In genomic region chr4:184536881-184537248, GRCh38 we compare ENCODE assay signal across 8 cellular contexts.
DNase-seq lines count a peak whose midpoint lies in the region; ATAC-seq lines count a peak whose summit lies in the region.

No MANE protein-coding gene starts in this region.

- peak overlapping the region; percentile 88 to 96 for H3K4me3 Mint-ChIP-seq in activated T-cell treated with anti-CD3 and anti-CD28 coated beads, Interleukin-2, amount 50 U/mL, for 72 hours
- H3K4me3 Mint-ChIP-seq in activated naive CD8-positive, alpha-beta T cell treated with anti-CD3 and anti-CD28 coated beads, Interleukin-2, amount 10 ng/mL, durations not matched to agents 7 days and 5 days: peak overlapping the region; percentile 90
- H3K4me3 Mint-ChIP-seq in stimulated activated naive CD8-positive, alpha-beta T cell treated with anti-CD3 and anti-CD28 coated beads, Interleukin-15, Interleukin-2, amounts not matched to agents 100 ng/mL and 50 ng/mL, for 24 hours: peak overlapping the region; percentile 93

- H3K36me3 Mint-ChIP-seq in activated T-cell treated with anti-CD3 and anti-CD28 coated beads, Interleukin-2, amount 50 U/mL, for 72 hours (ENCODE audit: insufficient read depth in 2 of 2): peaks cover 0 to 4% of the 10 kb centered on the region in 2 donors
- H3K36me3 Mint-ChIP-seq in activated naive CD8-positive, alpha-beta T cell treated with anti-CD3 and anti-CD28 coated beads, Interleukin-2, amount 10 ng/mL, durations not matched to agents 7 days and 5 days: peaks cover 3% of the 10 kb centered on the region
- H3K36me3 Mint-ChIP-seq in stimulated activated naive CD8-positive, alpha-beta T cell treated with anti-CD3 and anti-CD28 coated beads, Interleukin-15, Interleukin-2, amounts not matched to agents 100 ng/mL and 50 ng/mL, for 24 hours (ENCODE audit: low read depth): no peaks in the 10 kb centered on the region

- H3K27me3 Mint-ChIP-seq in activated T-cell treated with anti-CD3 and anti-CD28 coated beads, Interleukin-2, amount 50 U/mL, for 72 hours (ENCODE audit: low read depth): no peaks in the 10 kb centered on the region
- no peaks in the 10 kb centered on the region for H3K27me3 Mint-ChIP-seq in activated naive CD8-positive, alpha-beta T cell treated with anti-CD3 and anti-CD28 coated beads, Interleukin-2, amount 10 ng/mL, durations not matched to agents 7 days and 5 days
- no peaks in the 10 kb centered on the region for H3K27me3 Mint-ChIP-seq in stimulated activated naive CD8-positive, alpha-beta T cell treated with anti-CD3 and anti-CD28 coated beads, Interleukin-15, Interleukin-2, amounts not matched to agents 100 ng/mL and 50 ng/mL, for 24 hours

- H3K27ac Mint-ChIP-seq in activated T-cell treated with anti-CD3 and anti-CD28 coated beads, Interleukin-2, amount 50 U/mL, for 72 hours: peak overlapping the region; percentile 93
- H3K27ac Mint-ChIP-seq in activated naive CD8-positive, alpha-beta T cell treated with anti-CD3 and anti-CD28 coated beads, Interleukin-2, amount 10 ng/mL, durations not matched to agents 7 days and 5 days: peak overlapping the region; percentile 89
- H3K27ac Mint-ChIP-seq in stimulated activated naive CD8-positive, alpha-beta T cell treated with anti-CD3 and anti-CD28 coated beads, Interleukin-15, Interleukin-2, amounts not matched to agents 100 ng/mL and 50 ng/mL, for 24 hours: peak overlapping the region; percentile 93

- POLR2A ChIA-PET in activated naive CD8-positive, alpha-beta T cell treated with anti-CD3 and anti-CD28 coated beads, Interleukin-2, amount 10 ng/mL, durations not matched to agents 7 days and 5 days (lab: Charles Lee): interaction anchor here (0.7 to 4.5 kb wide), 15 partner anchors 30 to 273 kb away, joined by 3 to 142 read pairs (median 4); partner anchors contain the start of genes CASP3, CENPU, IRF2 and PRIMPOL

- peaks cover 69% of the 10 kb centered on the region for H3K4me1 Mint-ChIP-seq in activated T-cell treated with anti-CD3 and anti-CD28 coated beads, Interleukin-2, amount 50 U/mL, for 72 hours (ENCODE audit: low read depth)
- H3K4me1 Mint-ChIP-seq in activated naive CD8-positive, alpha-beta T cell treated with anti-CD3 and anti-CD28 coated beads, Interleukin-2, amount 10 ng/mL, durations not matched to agents 7 days and 5 days: peaks cover 35% of the 10 kb centered on the region
- peaks cover 58% of the 10 kb centered on the region for H3K4me1 Mint-ChIP-seq in stimulated activated naive CD8-positive, alpha-beta T cell treated with anti-CD3 and anti-CD28 coated beads, Interleukin-15, Interleukin-2, amounts not matched to agents 100 ng/mL and 50 ng/mL, for 24 hours (ENCODE audit: low read depth)

- DNase-seq in activated T-cell treated with anti-CD3 and anti-CD28 coated beads, Interleukin-2, amount 50 U/mL, for 72 hours: no peak
- DNase-seq in activated T-cell treated with anti-CD3 and anti-CD28 coated beads for 4 hours (no peak), islet precursor cell (peak; percentile 58), hepatic stellate cell (ENCODE audit: low spot score) (no peak)
- no peak for DNase-seq in activated naive CD8-positive, alpha-beta T cell treated with anti-CD3 and anti-CD28 coated beads, Interleukin-2, amount 10 ng/mL, durations not matched to agents 7 days and 5 days
- DNase-seq in stimulated activated CD4-positive, alpha-beta T cell treated with anti-CD3 and anti-CD28 coated beads, Interleukin-4, amount 100 ng/mL, for 4 hours: no peak

- ATAC-seq in activated T-cell treated with anti-CD3 and anti-CD28 coated beads, Interleukin-2, amount 50 U/mL, for 72 hours (replicated peaks in 1 of 2): peak; percentile 2 to 15
- peak; percentile 17 for ATAC-seq in activated naive CD8-positive, alpha-beta T cell treated with anti-CD3 and anti-CD28 coated beads, Interleukin-2, amount 10 ng/mL, durations not matched to agents 7 days and 5 days (ENCODE audit: low read depth)
- no peak for ATAC-seq in HG03045 (IDR thresholded peaks at IDR 0.05; ENCODE audit: unreplicated experiment)

- H3K9me3 Mint-ChIP-seq in activated T-cell treated with anti-CD3 and anti-CD28 coated beads, Interleukin-2, amount 50 U/mL, for 72 hours: no peaks in the 10 kb centered on the region
- H3K9me3 Mint-ChIP-seq in activated naive CD8-positive, alpha-beta T cell treated with anti-CD3 and anti-CD28 coated beads, Interleukin-2, amount 10 ng/mL, durations not matched to agents 7 days and 5 days: no peaks in the 10 kb centered on the region
- H3K9me3 Mint-ChIP-seq in stimulated activated naive CD8-positive, alpha-beta T cell treated with anti-CD3 and anti-CD28 coated beads, Interleukin-15, Interleukin-2, amounts not matched to agents 100 ng/mL and 50 ng/mL, for 24 hours: no peaks in the 10 kb centered on the region
